Comparison of ENCODE assay signal across 9 cellular contexts in the genomic region with DNA sequence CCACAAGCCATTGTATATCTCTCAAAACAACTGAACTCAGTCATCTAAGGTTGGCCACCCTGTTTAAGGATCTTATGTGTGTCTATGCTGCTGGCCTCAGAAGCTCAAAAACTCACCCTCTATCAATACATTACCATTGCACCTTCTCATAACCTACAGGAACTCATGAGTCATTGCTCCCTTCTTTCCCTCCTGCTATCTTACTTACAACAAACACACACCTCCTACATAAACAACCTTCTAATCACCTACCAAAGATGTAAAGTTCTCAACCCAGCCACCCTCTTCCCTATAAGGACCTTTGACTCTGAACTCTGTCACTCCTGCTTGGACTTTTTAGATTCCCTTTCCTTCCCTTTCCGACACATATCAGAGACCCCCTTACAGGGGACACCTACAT. TPM values are rescaled to one million over a fixed set of nuclear protein-coding genes. Genes with fewer than 3 reads are reported as not detected.
"Had no signal": no experiment of that assay in that cellular context is flagged by ENCODE, and none has a peak within 500 bp of the region (broad histone marks: within the 10 kb centered on the region; RNA-seq: fewer than 3 reads in every experiment).

No MANE protein-coding gene starts in this region.

- H2AFZ ChIP-seq: GM23338 had no signal

- ATAC-seq: GM23338 had no signal

- H3K27ac Mint-ChIP-seq: GM23338, H9 had no signal

- H3K4me3 Mint-ChIP-seq: GM23338, H9 had no signal

- H3K4me2 ChIP-seq: GM23338 had no signal

- H3K4me3 ChIP-seq: GM23338 had no signal

- DNase-seq: H9, HCEC 1CT, IMR-90, KBM-7 had no signal

- FAIRE-seq: H1, H54, HTR-8/SVneo had no signal

RNA-seq across cellular contexts. Expression of a gene that starts 13.3 kb away (rescaled TPM):
- total RNA-seq: GM23338, H1, H9, HT-29, IMR-90 had no signal

RNA-seq across cellular contexts. Expression of a gene that starts 41.4 kb away (rescaled TPM):
- total RNA-seq: HT-29 had no signal

RNA-seq across cellular contexts. Expression of a gene that starts 53.6 kb away (rescaled TPM):
- total RNA-seq: HT-29 had no signal
